Comparison of ENCODE assay signal across 1 cellular context in the genomic region with DNA sequence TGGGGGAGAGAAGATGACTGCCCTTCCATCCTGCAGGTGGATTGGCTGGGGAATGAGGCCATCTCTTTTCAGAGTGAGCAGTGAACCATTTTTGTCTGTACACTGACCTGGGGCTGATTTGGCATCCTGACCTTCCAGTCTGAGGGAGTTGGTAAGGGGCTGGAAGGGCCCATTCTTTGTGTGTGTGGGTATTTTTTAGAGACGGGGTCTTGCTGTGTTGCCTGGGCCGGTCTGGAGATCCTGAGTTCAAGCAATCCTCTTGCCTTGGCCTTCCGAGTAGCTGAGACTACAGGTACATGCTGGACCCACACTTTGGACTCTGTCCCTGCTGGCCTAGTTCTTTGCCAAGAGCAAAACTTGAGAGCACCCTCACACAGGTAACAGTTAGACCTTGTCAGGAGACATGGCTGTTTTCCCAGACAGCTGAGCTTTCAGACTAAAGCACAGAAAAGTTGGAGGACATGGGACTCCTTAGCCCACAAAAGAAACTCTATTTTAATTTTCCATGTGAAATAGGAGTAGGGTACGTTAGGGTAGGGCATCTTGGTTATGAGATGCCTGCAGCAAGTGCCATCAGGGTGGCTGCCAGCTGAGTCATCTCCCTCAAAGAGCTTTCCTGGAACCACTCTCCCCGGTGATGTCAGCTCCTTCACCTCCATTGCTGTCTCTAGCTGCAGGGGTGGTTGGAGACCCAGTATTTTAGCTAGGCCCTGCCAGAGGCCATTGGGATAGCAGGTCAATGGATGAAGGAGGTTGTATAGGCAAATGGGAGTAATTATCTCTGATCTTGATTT.
TF ChIP-seq lines count a peak whose summit lies in the region.

No MANE protein-coding gene starts in this region.

TF ChIP-seq in GM23338, 12 proteins besides CTCF, POLR2A, EP300 and RAD21 (continued from another document):
- TF ChIP-seq, protein P1, sequence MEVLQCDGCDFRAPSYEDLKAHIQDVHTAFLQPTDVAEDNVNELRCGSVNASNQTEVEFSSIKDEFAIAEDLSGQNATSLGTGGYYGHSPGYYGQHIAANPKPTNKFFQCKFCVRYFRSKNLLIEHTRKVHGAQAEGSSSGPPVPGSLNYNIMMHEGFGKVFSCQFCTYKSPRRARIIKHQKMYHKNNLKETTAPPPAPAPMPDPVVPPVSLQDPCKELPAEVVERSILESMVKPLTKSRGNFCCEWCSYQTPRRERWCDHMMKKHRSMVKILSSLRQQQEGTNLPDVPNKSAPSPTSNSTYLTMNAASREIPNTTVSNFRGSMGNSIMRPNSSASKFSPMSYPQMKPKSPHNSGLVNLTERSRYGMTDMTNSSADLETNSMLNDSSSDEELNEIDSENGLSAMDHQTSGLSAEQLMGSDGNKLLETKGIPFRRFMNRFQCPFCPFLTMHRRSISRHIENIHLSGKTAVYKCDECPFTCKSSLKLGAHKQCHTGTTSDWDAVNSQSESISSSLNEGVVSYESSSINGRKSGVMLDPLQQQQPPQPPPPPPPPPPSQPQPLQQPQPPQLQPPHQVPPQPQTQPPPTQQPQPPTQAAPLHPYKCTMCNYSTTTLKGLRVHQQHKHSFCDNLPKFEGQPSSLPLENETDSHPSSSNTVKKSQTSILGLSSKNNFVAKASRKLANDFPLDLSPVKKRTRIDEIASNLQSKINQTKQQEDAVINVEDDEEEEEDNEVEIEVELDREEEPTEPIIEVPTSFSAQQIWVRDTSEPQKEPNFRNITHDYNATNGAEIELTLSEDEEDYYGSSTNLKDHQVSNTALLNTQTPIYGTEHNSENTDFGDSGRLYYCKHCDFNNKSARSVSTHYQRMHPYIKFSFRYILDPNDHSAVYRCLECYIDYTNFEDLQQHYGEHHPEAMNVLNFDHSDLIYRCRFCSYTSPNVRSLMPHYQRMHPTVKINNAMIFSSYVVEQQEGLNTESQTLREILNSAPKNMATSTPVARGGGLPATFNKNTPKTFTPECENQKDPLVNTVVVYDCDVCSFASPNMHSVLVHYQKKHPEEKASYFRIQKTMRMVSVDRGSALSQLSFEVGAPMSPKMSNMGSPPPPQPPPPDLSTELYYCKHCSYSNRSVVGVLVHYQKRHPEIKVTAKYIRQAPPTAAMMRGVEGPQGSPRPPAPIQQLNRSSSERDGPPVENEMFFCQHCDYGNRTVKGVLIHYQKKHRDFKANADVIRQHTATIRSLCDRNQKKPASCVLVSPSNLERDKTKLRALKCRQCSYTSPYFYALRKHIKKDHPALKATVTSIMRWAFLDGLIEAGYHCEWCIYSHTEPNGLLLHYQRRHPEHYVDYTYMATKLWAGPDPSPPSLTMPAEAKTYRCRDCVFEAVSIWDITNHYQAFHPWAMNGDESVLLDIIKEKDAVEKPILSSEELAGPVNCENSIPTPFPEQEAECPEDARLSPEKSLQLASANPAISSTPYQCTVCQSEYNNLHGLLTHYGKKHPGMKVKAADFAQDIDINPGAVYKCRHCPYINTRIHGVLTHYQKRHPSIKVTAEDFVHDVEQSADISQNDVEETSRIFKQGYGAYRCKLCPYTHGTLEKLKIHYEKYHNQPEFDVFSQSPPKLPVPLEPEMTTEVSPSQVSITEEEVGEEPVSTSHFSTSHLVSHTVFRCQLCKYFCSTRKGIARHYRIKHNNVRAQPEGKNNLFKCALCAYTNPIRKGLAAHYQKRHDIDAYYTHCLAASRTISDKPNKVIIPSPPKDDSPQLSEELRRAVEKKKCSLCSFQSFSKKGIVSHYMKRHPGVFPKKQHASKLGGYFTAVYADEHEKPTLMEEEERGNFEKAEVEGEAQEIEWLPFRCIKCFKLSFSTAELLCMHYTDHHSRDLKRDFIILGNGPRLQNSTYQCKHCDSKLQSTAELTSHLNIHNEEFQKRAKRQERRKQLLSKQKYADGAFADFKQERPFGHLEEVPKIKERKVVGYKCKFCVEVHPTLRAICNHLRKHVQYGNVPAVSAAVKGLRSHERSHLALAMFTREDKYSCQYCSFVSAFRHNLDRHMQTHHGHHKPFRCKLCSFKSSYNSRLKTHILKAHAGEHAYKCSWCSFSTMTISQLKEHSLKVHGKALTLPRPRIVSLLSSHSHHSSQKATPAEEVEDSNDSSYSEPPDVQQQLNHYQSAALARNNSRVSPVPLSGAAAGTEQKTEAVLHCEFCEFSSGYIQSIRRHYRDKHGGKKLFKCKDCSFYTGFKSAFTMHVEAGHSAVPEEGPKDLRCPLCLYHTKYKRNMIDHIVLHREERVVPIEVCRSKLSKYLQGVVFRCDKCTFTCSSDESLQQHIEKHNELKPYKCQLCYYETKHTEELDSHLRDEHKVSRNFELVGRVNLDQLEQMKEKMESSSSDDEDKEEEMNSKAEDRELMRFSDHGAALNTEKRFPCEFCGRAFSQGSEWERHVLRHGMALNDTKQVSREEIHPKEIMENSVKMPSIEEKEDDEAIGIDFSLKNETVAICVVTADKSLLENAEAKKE (CRISPR knock-in tag; IDR thresholded peaks at IDR 0.05), result no peak
- TF ChIP-seq CREB1 (CRISPR knock-in tag; IDR thresholded peaks at IDR 0.05; ENCODE audit: low read depth) (no peak), EZH2 (IDR thresholded peaks at IDR 0.05; ENCODE audit: low read depth, unreplicated experiment) (no peak), EZH2phosphoT487 (IDR thresholded peaks at IDR 0.05; ENCODE audit: unreplicated experiment) (no peak), ZNF331 (CRISPR knock-in tag; IDR thresholded peaks at IDR 0.05; ENCODE audit: low read depth) (no peak), POLR2AphosphoS5 (IDR thresholded peaks at IDR 0.05; ENCODE audit: low read depth) (no peak), ZNF114 (CRISPR knock-in tag; IDR thresholded peaks at IDR 0.05) (no peak), JUNB (IDR thresholded peaks at IDR 0.05; ENCODE audit: unreplicated experiment) (no peak), NANOG (IDR thresholded peaks at IDR 0.05; ENCODE audit: borderline replicate concordance) (no peak), STAT1 (IDR thresholded peaks at IDR 0.05; ENCODE audit: unreplicated experiment) (no peak)
- TF ChIP-seq, protein P2, sequence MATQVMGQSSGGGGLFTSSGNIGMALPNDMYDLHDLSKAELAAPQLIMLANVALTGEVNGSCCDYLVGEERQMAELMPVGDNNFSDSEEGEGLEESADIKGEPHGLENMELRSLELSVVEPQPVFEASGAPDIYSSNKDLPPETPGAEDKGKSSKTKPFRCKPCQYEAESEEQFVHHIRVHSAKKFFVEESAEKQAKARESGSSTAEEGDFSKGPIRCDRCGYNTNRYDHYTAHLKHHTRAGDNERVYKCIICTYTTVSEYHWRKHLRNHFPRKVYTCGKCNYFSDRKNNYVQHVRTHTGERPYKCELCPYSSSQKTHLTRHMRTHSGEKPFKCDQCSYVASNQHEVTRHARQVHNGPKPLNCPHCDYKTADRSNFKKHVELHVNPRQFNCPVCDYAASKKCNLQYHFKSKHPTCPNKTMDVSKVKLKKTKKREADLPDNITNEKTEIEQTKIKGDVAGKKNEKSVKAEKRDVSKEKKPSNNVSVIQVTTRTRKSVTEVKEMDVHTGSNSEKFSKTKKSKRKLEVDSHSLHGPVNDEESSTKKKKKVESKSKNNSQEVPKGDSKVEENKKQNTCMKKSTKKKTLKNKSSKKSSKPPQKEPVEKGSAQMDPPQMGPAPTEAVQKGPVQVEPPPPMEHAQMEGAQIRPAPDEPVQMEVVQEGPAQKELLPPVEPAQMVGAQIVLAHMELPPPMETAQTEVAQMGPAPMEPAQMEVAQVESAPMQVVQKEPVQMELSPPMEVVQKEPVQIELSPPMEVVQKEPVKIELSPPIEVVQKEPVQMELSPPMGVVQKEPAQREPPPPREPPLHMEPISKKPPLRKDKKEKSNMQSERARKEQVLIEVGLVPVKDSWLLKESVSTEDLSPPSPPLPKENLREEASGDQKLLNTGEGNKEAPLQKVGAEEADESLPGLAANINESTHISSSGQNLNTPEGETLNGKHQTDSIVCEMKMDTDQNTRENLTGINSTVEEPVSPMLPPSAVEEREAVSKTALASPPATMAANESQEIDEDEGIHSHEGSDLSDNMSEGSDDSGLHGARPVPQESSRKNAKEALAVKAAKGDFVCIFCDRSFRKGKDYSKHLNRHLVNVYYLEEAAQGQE (IDR thresholded peaks at IDR 0.05; ENCODE audit: unreplicated experiment), result no peak
